Comparison of ENCODE assay signal across 27 cellular contexts in the genomic region with DNA sequence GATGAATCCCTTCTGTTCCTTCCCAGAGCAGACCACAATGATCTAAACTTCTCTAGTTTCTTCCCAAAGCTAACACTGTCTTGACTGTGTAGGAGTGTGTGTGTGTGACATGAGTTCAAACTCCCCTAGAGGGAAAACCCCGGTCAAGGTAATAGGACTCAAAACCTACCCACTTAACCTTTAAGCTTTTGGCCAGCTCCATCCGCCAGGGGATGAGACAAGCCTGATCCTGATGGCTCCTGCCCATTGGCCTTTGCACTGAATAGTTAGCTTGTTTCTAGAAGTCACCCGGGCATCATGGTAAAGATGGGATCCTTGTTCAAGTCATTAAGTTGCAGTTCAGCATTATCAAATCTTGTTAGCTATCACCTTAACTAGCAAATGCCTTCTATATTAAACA.
"Had no signal": no experiment of that assay in that cellular context is flagged by ENCODE, and none has a peak within 500 bp of the region (broad histone marks: within the 10 kb centered on the region; RNA-seq: fewer than 3 reads in every experiment).

No MANE protein-coding gene starts in this region.

- ATAC-seq: stimulated activated effector memory CD8-positive, alpha-beta T cell treated with anti-CD3 and anti-CD28 coated beads, Interleukin-12 subunit alpha, Interleukin-12 subunit beta, amount 100 ng/mL, for 72 hours; stimulated activated memory B cell treated with anti-CD40 and anti-IgM and Interleukin-4, amounts not matched to agents 10 μg/mL and 1 μg/mL and 100 μg/mL, for 72 hours; stimulated activated naive B cell treated with anti-CD40 and anti-IgM and Interleukin-4, amounts not matched to agents 10 μg/mL and 1 μg/mL and 100 μg/mL, for 72 hours; stimulated activated naive CD8-positive, alpha-beta T cell treated with anti-CD3 and anti-CD28 coated beads, Interleukin-15, amount 100 ng/mL, for 72 hours; stimulated activated naive CD8-positive, alpha-beta T cell treated with anti-CD3 and anti-CD28 coated beads, Interleukin-15, Interleukin-2, amounts not matched to agents 100 U/mL and 50 U/mL, for 24 hours; upper lobe of right lung had no signal

- H3K4me3 ChIP-seq: stomach, suprapubic skin, testis, thoracic aorta, thyroid gland, tibial artery, tibial nerve, transverse colon, upper lobe of left lung, upper lobe of right lung, uterus, vagina had no signal

- FAIRE-seq: urothelium cell line had no signal

- H3K9me3 ChIP-seq: stomach, suprapubic skin, testis, thoracic aorta, thyroid gland, tibial artery, tibial nerve, transverse colon, upper lobe of left lung, upper lobe of right lung, uterus, vagina had no signal

- H3K27me3 ChIP-seq: stomach, suprapubic skin, testis, thyroid gland, tibial artery, transverse colon, upper lobe of left lung, upper lobe of right lung, uterus, vagina had no signal

- H3K4me1 ChIP-seq: stomach, suprapubic skin, testis, thyroid gland, tibial artery, tibial nerve, transverse colon, upper lobe of left lung, upper lobe of right lung, uterus, vagina had no signal

- DNase-seq: stimulated activated CD4-positive, alpha-beta T cell treated with anti-CD3 and anti-CD28 coated beads, Interleukin-2, amount 100 ng/mL, for 48 hours; stimulated activated CD4-positive, alpha-beta T cell treated with anti-CD3 and anti-CD28 coated beads, Interleukin-4, amount 100 ng/mL, for 1 hour; stimulated activated CD4-positive, alpha-beta T cell treated with anti-CD3 and anti-CD28 coated beads, Interleukin-4, amount 100 ng/mL, for 24 hours; stimulated activated CD4-positive, alpha-beta T cell treated with anti-CD3 and anti-CD28 coated beads, Interleukin-4, amount 100 ng/mL, for 4 hours; stimulated activated CD8-positive, alpha-beta memory T cell treated with anti-CD3 and anti-CD28 coated beads, Interleukin-4, amount 100 ng/mL, for 48 hours; stimulated activated naive B cell treated with anti-CD40 and anti-IgM and Interleukin-4, amounts not matched to agents 10 μg/mL and 1 μg/mL and 100 μg/mL, for 72 hours; stimulated activated naive CD4-positive, alpha-beta T cell; stimulated activated naive CD4-positive, alpha-beta T cell treated with Interleukin-2 at 50 U/mL for 16 hours; stimulated activated naive CD8-positive, alpha-beta T cell treated with anti-CD3 and anti-CD28 coated beads, Interleukin-15, amount 100 ng/mL, for 72 hours; stimulated activated naive CD8-positive, alpha-beta T cell treated with anti-CD3 and anti-CD28 coated beads, Interleukin-15, Interleukin-2, amounts not matched to agents 100 U/mL and 50 U/mL, for 24 hours; stomach; substantia nigra; testis; thyroid gland; tibial artery; transverse colon; trophoblast cell; upper lobe of left lung; upper lobe of right lung; uterus had no signal

- H3K27ac ChIP-seq: stomach, suprapubic skin, testis, thoracic aorta, thyroid gland, tibial artery, tibial nerve, transverse colon, upper lobe of left lung, upper lobe of right lung, uterus, vagina had no signal

- H3K36me3 ChIP-seq: stomach, suprapubic skin, thoracic aorta, thyroid gland, tibial artery, tibial nerve, transverse colon, upper lobe of left lung, upper lobe of right lung, uterus, vagina had no signal
